8 cellular contexts compared by ENCODE assay signal in genomic region chrX:1673337-1673736, GRCh38. TPM values are rescaled to one million over a fixed set of nuclear protein-coding genes. Genes with fewer than 3 reads are reported as not detected.
DNase-seq lines count a peak whose midpoint lies in the region; ATAC-seq and TF ChIP-seq lines count a peak whose summit lies in the region.

No MANE protein-coding gene starts in this region.

- H3K4me3 ChIP-seq in PC-3 (ENCODE audit: low read length), result no peak overlapping the region
- no peak overlapping the region for H3K4me3 ChIP-seq in mammary epithelial cell (replicated peaks in 1 of 3; ENCODE audit: insufficient read depth in 1 of 3, low read depth in 2 of 3, low read length in 3 of 3)
- no peak overlapping the region for H3K4me3 ChIP-seq in neural cell (ENCODE audit: low read length)

- POLR2A ChIA-PET in PC-3 (lab: Charles Lee; ENCODE audit: unreplicated experiment), result no interaction called here

- H3K4me1 ChIP-seq in PC-3 (ENCODE audit: insufficient read depth, low read length), result no peaks in the 10 kb centered on the region
- H3K4me1 ChIP-seq in mammary epithelial cell (ENCODE audit: insufficient read depth, low read length), result no peaks in the 10 kb centered on the region

- TF ChIP-seq RAD21 in neural cell (conservative IDR thresholded peaks at IDR 0.05), result peak; percentile 39

- ATAC-seq in PC-3 (no peak), HG02588 (IDR thresholded peaks at IDR 0.05; ENCODE audit: unreplicated experiment) (no peak), GM19452 (IDR thresholded peaks at IDR 0.05; ENCODE audit: unreplicated experiment) (no peak)

- no peaks in the 10 kb centered on the region for H4K20me1 ChIP-seq in PC-3 (ENCODE audit: low read length)
- no peaks in the 10 kb centered on the region for H4K20me1 ChIP-seq in mammary epithelial cell (ENCODE audit: insufficient read depth, low read length)
- no peaks in the 10 kb centered on the region for H4K20me1 ChIP-seq in neural cell (ENCODE audit: insufficient read depth)

- CTCF ChIA-PET in PC-3 (lab: Charles Lee) (no interaction called here), mammary epithelial cell (lab: Charles Lee; ENCODE audit: low non-redundant PET) (no interaction called here)

- dilution Hi-C loops in mammary epithelial cell (cut with HindIII; ENCODE audit: low sequenced_read_pairs), result no loop called here

- 59% methylated on average over 7 of the region's 7 CpGs for WGBS in mammary epithelial cell (ENCODE audit: low coverage, missing lambda C conversion rate)

- H3K9ac ChIP-seq in PC-3 (ENCODE audit: low read length) (no peak overlapping the region), mammary epithelial cell (ENCODE audit: insufficient read depth, low read length) (no peak overlapping the region), neural cell (ENCODE audit: low read length) (no peak overlapping the region)

- no peaks in the 10 kb centered on the region for H3K9me3 ChIP-seq in PC-3 (ENCODE audit: low read length)
- peaks cover 6% of the 10 kb centered on the region for H3K9me3 ChIP-seq in mammary epithelial cell (replicated peaks; ENCODE audit: insufficient read depth, low read length)
- no peaks in the 10 kb centered on the region for H3K9me3 ChIP-seq in neural cell (ENCODE audit: low read length)

- H3K9me2 ChIP-seq in PC-3 (replicated peaks; ENCODE audit: low read length) (no peaks in the 10 kb centered on the region), neural cell (ENCODE audit: insufficient read depth, low read length) (no peaks in the 10 kb centered on the region)

- H3K27ac ChIP-seq in PC-3 (ENCODE audit: low read length), result no peak overlapping the region
- H3K27ac ChIP-seq in mammary epithelial cell (ENCODE audit: insufficient read depth, low read depth, low read length), result no peak overlapping the region
- no peak overlapping the region for H3K27ac ChIP-seq in neural cell (ENCODE audit: low read length)

- peak; percentile 39 for DNase-seq in A172 (ENCODE audit: low spot score)
- DNase-seq in GM10266 (ENCODE audit: extremely low spot score), result no peak
- DNase-seq in PC-3, result peak; percentile 54
- DNase-seq in mammary epithelial cell, result no peak
- no peak for DNase-seq in ecto neural progenitor cell (ENCODE audit: low spot score)

- H3K36me3 ChIP-seq in PC-3 (ENCODE audit: low read depth, low read length) (no peaks in the 10 kb centered on the region), mammary epithelial cell (ENCODE audit: insufficient read depth, low read length) (no peaks in the 10 kb centered on the region), neural cell (ENCODE audit: insufficient read depth, low read length) (no peaks in the 10 kb centered on the region)

- H2AFZ ChIP-seq in PC-3 (ENCODE audit: low read length) (no peak overlapping the region), mammary epithelial cell (ENCODE audit: low read depth, low read length) (no peak overlapping the region), neural cell (ENCODE audit: low read depth, low read length) (no peak overlapping the region)

- H3K79me2 ChIP-seq in PC-3 (ENCODE audit: low read length), result no peaks in the 10 kb centered on the region
- H3K79me2 ChIP-seq in mammary epithelial cell (ENCODE audit: insufficient read depth, low read length), result no peaks in the 10 kb centered on the region
- no peaks in the 10 kb centered on the region for H3K79me2 ChIP-seq in neural cell (replicated peaks; ENCODE audit: insufficient read depth, low read length)

- no peak for TF ChIP-seq EP300 in neural cell (conservative IDR thresholded peaks at IDR 0.05; ENCODE audit: poor library complexity, severe bottlenecking)

- intact Hi-C loops in PC-3 (cut with micrococcal nuclease), result loop anchor here (1.0 kb wide), 2 partner anchors 143 to 920 kb away; no protein-coding TSS in a partner anchor
- intact Hi-C loops in mammary epithelial cell (cut with micrococcal nuclease), result no loop called here

- peak; percentile 48 for TF ChIP-seq CTCF in GM10266 (IDR thresholded peaks at IDR 0.05; ENCODE audit: control insufficient read depth, insufficient read depth, low read depth, missing control alignments)
- peak; percentile 77 for TF ChIP-seq CTCF in PC-3 (conservative IDR thresholded peaks at IDR 0.05; ENCODE audit: low read depth, low read length)
- peak; percentile 48 to 61 for TF ChIP-seq CTCF in mammary epithelial cell (conservative IDR thresholded peaks at IDR 0.05 in 1 of 2, IDR thresholded peaks at IDR 0.05 in 1 of 2; ENCODE audit: extremely low read depth in 1 of 2, insufficient read depth in 1 of 2, low read depth in 1 of 2, low read length in 2 of 2)
- peak; percentile 51 for TF ChIP-seq CTCF in neural cell (IDR thresholded peaks at IDR 0.05; ENCODE audit: poor library complexity, severe bottlenecking)

- H3F3A ChIP-seq in PC-3 (ENCODE audit: low read length, unreplicated experiment) (no peaks in the 10 kb centered on the region), neural cell (ENCODE audit: insufficient read depth, low read length, poor library complexity, severe bottlenecking) (no peaks in the 10 kb centered on the region)

- no TSS peak for BruUV-seq in PC-3 (replicated peaks; lab: Mats Ljungman, UMichigan)
- no TSS peak for BruUV-seq in mammary epithelial cell (replicated peaks; lab: Mats Ljungman, UMichigan)

- in situ Hi-C loops in mammary epithelial cell (cut with MboI; ENCODE audit: low sequenced_read_pairs in 2 of 2), result loop anchor here in 1 of 2 donors (25.0 kb wide), 1 partner anchor 1139 kb away; no protein-coding TSS in a partner anchor

- H3K4me2 ChIP-seq in PC-3 (ENCODE audit: low read length) (no peak overlapping the region), mammary epithelial cell (ENCODE audit: insufficient read depth, low read depth, low read length) (no peak overlapping the region), neural cell (ENCODE audit: low read length) (no peak overlapping the region)

- H3K27me3 ChIP-seq in PC-3 (ENCODE audit: low read length) (no peaks in the 10 kb centered on the region), mammary epithelial cell (ENCODE audit: insufficient read depth, low read length) (no peaks in the 10 kb centered on the region), neural cell (ENCODE audit: insufficient read depth, low read depth, low read length) (no peaks in the 10 kb centered on the region)

TF ChIP-seq in neural cell, 6 proteins besides CTCF, POLR2A, EP300 and RAD21:
- TF ChIP-seq SMC3 (conservative IDR thresholded peaks at IDR 0.05; ENCODE audit: poor library complexity) (peak; percentile 34), MXI1 (conservative IDR thresholded peaks at IDR 0.05; ENCODE audit: poor library complexity, severe bottlenecking) (no peak)

RNA-seq across cellular contexts. Expression of gene ASMT, which starts 58.5 kb away (rescaled TPM):
- total RNA-seq in A172 (2014; rRNA removed; shearing (Covaris generic)), result not detected in 2 replicates
- total RNA-seq in PC-3 (2014; rRNA removed), result not detected in 2 replicates
- total RNA-seq in mammary epithelial cell, result not detected
- polyA plus RNA-seq in mammary epithelial cell, result not detected
- polyA minus RNA-seq in mammary epithelial cell, result not detected
- polyA plus RNA-seq in neural cell, result 1.8 TPM in 1 of 2 replicates, not detected in the other
- not detected in 2 replicates for polyA minus RNA-seq in neural cell

Comparison
In these comparisons a context has a peak if more than half of its experiments do, and no peak if none do; other contexts are left out.
1. DNase-seq: peak in A172 (single experiment) and PC-3 (single experiment); none in GM10266 (single experiment), mammary epithelial cell (single experiment) and ecto neural progenitor cell (single experiment).
2. Peak in every context shown above with its lines, with median percentiles within 50 percentile points of each other: CTCF ChIP-seq.